In the genomic region with DNA sequence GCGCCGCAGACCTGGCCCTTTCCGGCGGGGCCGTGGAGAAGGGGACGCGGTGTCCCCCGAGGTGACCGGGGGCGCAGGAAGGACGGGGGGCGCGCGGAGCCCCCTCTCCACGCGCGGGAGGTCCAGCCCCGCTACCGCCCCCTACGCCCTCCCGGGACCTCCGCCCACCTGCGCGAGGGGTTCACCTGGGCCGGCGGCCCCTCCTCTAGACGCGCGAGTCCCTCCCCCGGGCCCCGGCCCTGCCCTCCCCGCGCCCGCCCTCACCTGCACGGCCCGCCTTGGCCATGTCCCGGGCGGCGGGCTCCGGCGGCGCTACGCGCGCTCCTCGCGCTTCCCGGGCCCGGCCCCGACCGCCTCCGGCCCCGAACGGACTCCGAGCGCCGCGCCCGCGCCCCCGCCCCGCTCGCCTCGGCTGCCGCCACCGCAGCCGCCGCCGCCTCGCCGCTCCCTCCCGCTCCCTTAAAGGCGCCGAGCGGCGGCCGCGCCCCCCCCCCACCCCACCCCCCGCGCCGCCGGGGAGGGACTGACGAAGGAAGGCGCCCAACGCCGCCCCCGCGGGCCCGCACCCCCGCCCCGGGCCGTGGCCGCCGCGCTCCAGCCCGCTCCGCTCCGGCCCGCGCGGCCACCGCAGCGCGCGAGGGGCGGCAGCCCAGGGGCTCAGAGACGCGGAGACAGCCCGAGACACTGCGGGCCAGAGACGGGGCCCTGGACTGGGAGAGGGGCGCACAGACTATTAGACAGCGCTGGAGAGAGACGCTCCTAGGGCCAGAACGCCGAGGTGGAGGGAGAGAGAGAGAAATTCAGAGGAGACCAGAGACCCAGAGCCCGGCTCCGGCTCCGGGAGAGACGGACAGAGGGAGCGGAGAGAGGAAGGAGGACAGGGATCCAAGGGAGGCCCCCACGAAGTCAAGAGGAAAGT, we compare ENCODE assay signal across 8 cellular contexts. TPM values are rescaled to one million over a fixed set of nuclear protein-coding genes. Genes with fewer than 3 reads are reported as not detected.
DNase-seq lines count a peak whose midpoint lies in the region; ATAC-seq and TF ChIP-seq lines count a peak whose summit lies in the region.

A gene (minus strand): TSS at position 435 of the 919 bp plus-strand sequence. CDS start 149 bp downstream, at position 286.

- H3K27ac Mint-ChIP-seq in activated T-helper 17 cell treated with anti-CD3 and anti-CD28 coated beads, Interleukin-2, amount 50 U/mL, for 72 hours: no peak within 1 kb of the TSS

- no peaks in the 10 kb centered on the region for H3K9me3 ChIP-seq in right cardiac atrium (ENCODE audit: control insufficient read depth, low read length)

- no peaks in the 10 kb centered on the region for H3K36me3 Mint-ChIP-seq in activated T-helper 17 cell treated with anti-CD3 and anti-CD28 coated beads, Interleukin-2, amount 50 U/mL, for 72 hours (ENCODE audit: low read depth)

- no peak within 1 kb of the TSS for H3K27ac ChIP-seq in right cardiac atrium (ENCODE audit: low read length)

- peak within 1 kb of the TSS; percentile 76 for H3K4me3 ChIP-seq in right cardiac atrium (ENCODE audit: low read length)
- H3K4me3 ChIP-seq in skeletal muscle cell (ENCODE audit: low read depth, low read length): peak within 1 kb of the TSS; percentile 62

- H3K4me1 ChIP-seq in right cardiac atrium (ENCODE audit: control insufficient read depth, insufficient read depth, low read length): no peaks in the 10 kb centered on the region

- H3K9me3 Mint-ChIP-seq in activated T-helper 17 cell treated with anti-CD3 and anti-CD28 coated beads, Interleukin-2, amount 50 U/mL, for 72 hours: no peaks in the 10 kb centered on the region

- DNase-seq in HEK293T (ENCODE audit: extremely low spot score) (peak; percentile 45), right cardiac atrium (peak in 1 of 3 donors; percentile 55), skeletal muscle cell (ENCODE audit: low read depth) (no peak), NCI-H1694 (lab: John Stamatoyannopoulos, UW) (no peak), NCI-H187 (lab: John Stamatoyannopoulos, UW) (no peak), NCI-H2081 (lab: John Stamatoyannopoulos, UW) (no peak)

- H3K4me3 Mint-ChIP-seq in activated T-helper 17 cell treated with anti-CD3 and anti-CD28 coated beads, Interleukin-2, amount 50 U/mL, for 72 hours: peak within 1 kb of the TSS; percentile 61

- CTCF ChIA-PET in HEK293T (lab: Yijun Ruan, JAX): no interaction called here

- H3K27me3 ChIP-seq in right cardiac atrium (ENCODE audit: control insufficient read depth, insufficient read depth): no peaks in the 10 kb centered on the region

- 1% methylated on average over 122 of the region's 122 CpGs for WGBS in right cardiac atrium

- H3K4me1 Mint-ChIP-seq in activated T-helper 17 cell treated with anti-CD3 and anti-CD28 coated beads, Interleukin-2, amount 50 U/mL, for 72 hours: no peaks in the 10 kb centered on the region

- no peak for ATAC-seq in activated T-helper 17 cell treated with anti-CD3 and anti-CD28 coated beads, Interleukin-2, amount 50 U/mL, for 72 hours (replicated peaks)
- ATAC-seq in right cardiac atrium: peak in 1 of 2 donors; percentile 25
- ATAC-seq in HG03439 (IDR thresholded peaks at IDR 0.05; ENCODE audit: unreplicated experiment): no peak

- intact Hi-C loops in right cardiac atrium (cut with DNase I): loop anchor here in 1 of 4 donors (10.0 kb wide), 1 partner anchor 82 kb away; no protein-coding TSS in a partner anchor

- POLR2A ChIA-PET in HEK293T (lab: Yijun Ruan, JAX): no interaction called here

- peaks cover 36% of the 10 kb centered on the region for H3K27me3 Mint-ChIP-seq in activated T-helper 17 cell treated with anti-CD3 and anti-CD28 coated beads, Interleukin-2, amount 50 U/mL, for 72 hours

TF ChIP-seq in HEK293T, 16 proteins besides CTCF, POLR2A, EP300 and RAD21:
- no peak for TF ChIP-seq L3MBTL2 (conservative IDR thresholded peaks at IDR 0.05)

RNA-seq across cellular contexts. Expression of the gene that starts here (rescaled TPM):
- 1 to 10 TPM in 1 of 2 donors, under 1 TPM in 1; 0.73 to 1.4 TPM for total RNA-seq in activated T-helper 17 cell treated with anti-CD3 and anti-CD28 coated beads, Interleukin-2, amount 50 U/mL, for 72 hours
- 1 to 10 TPM in 3 of 4 donors, under 1 TPM in 1; 0.95 to 3.4 (median 2.4) TPM for total RNA-seq in right cardiac atrium
- polyA plus RNA-seq in right cardiac atrium: 3.0 TPM
